21 cellular contexts compared by ENCODE assay signal in the genomic region with DNA sequence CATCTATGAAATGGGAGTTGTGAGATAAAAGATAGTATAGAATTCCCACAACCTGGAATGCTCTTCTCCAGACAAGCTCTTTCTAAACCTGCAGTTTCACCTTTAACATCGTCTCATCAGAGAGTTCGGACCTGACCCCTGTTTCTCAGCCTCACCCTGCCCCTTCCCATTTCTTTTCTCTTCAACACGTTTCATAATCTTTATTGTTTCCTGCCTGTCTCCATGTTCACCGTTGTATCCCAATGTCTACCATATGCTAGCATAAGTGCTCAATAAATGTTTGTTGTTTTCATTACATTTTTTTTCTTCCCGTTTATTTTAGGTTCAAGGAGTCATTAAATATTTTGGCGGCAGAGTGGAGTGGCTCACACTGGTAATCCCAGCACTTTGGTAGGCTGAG. TPM values are rescaled to one million over a fixed set of nuclear protein-coding genes. Genes with fewer than 3 reads are reported as not detected.
DNase-seq lines count a peak whose midpoint lies in the region; ATAC-seq and TF ChIP-seq lines count a peak whose summit lies in the region.
"Had no signal": no experiment of that assay in that cellular context is flagged by ENCODE, and none has a peak within 500 bp of the region (broad histone marks: within the 10 kb centered on the region; RNA-seq: fewer than 3 reads in every experiment).

No MANE protein-coding gene starts in this region.

- no peaks in the 10 kb centered on the region for H3K36me3 ChIP-seq in Caco-2 (ENCODE audit: control insufficient read depth, insufficient read depth, low read length)
- H3K36me3 ChIP-seq: HAP-1 had no signal

- BruUV-seq in Caco-2 (replicated peaks; lab: Mats Ljungman, UMichigan): no TSS peak

- no peaks in the 10 kb centered on the region for H3K79me2 ChIP-seq in H9 (ENCODE audit: insufficient read depth, low read length)

- H3K27ac Mint-ChIP-seq in Caco-2 (ENCODE audit: unreplicated experiment) (peak overlapping the region; percentile 14), H9 (peak overlapping the region in 2 of 3 experiments; percentile 2 to 73; a peak in 3 of 7 replicates), nephron (peak overlapping the region in 2 of 3 experiments; percentile 0 to 19)
- no peak overlapping the region for H3K27ac Mint-ChIP-seq in activated naive CD8-positive, alpha-beta T cell treated with anti-CD3 and anti-CD28 coated beads, Interleukin-2, amount 50 U/mL, for 24 hours
- H3K27ac Mint-ChIP-seq: B cell had no signal

- no peaks in the 10 kb centered on the region for H3K23me2 ChIP-seq in H9 (ENCODE audit: insufficient read length, low read depth, low read length, poor library complexity, severe bottlenecking)

- H3K27me3 ChIP-seq in Caco-2 (replicated peaks; ENCODE audit: control insufficient read depth, insufficient read depth, low read length) (no peaks in the 10 kb centered on the region), H9 (ENCODE audit: insufficient read depth, low read length) (no peaks in the 10 kb centered on the region)

- H3K4me1 ChIP-seq in Caco-2: peaks cover 30% of the 10 kb centered on the region
- H3K4me1 ChIP-seq in H9 (ENCODE audit: insufficient read depth, low read length): no peaks in the 10 kb centered on the region; the same call in 1 of the 2 replicates

- no peak for DNase-seq in Caco-2
- no peak for DNase-seq in H9
- DNase-seq in DMS114 treated with DMSO at 0.1 percent for 48 hours (lab: John Stamatoyannopoulos, UW; ENCODE audit: unreplicated experiment): no peak
- DNase-seq in activated naive CD8-positive, alpha-beta T cell treated with anti-CD3 and anti-CD28 coated beads, Interleukin-2, amount 50 U/mL, for 24 hours: no peak
- DNase-seq: DND-41, NCI-H1092 treated with DMSO at 0.1 percent for 48 hours, NCI-H1436 treated with DMSO at 0.1 percent for 48 hours, NCI-H2029 treated with DMSO at 0.1 percent for 48 hours, NCI-H226, NCI-H510A treated with DMSO at 0.1 percent for 48 hours, NCI-H748 treated with DMSO at 0.1 percent for 48 hours, SHP77 treated with DMSO at 0.1 percent for 48 hours had no signal

- no peaks in the 10 kb centered on the region for H3K79me1 ChIP-seq in H9 (ENCODE audit: insufficient read depth, low read depth, low read length, poor library complexity, severe bottlenecking)

- H3K27me3 Mint-ChIP-seq in Caco-2 (ENCODE audit: insufficient read depth, unreplicated experiment): no peaks in the 10 kb centered on the region
- no peaks in the 10 kb centered on the region for H3K27me3 Mint-ChIP-seq in H9 (ENCODE audit: low read depth)
- no peaks in the 10 kb centered on the region for H3K27me3 Mint-ChIP-seq in nephron (ENCODE audit: low read depth)
- H3K27me3 Mint-ChIP-seq in activated naive CD8-positive, alpha-beta T cell treated with anti-CD3 and anti-CD28 coated beads, Interleukin-2, amount 50 U/mL, for 24 hours: no peaks in the 10 kb centered on the region

- H3T11ph ChIP-seq in H9 (ENCODE audit: low read length): no peak overlapping the region

- H4K91ac ChIP-seq in H9 (ENCODE audit: insufficient read length, low read depth, low read length): no peak overlapping the region

- no peak overlapping the region for H2AFZ ChIP-seq in H9 (ENCODE audit: low read length)

- no peak overlapping the region for H3K4me2 ChIP-seq in H9 (ENCODE audit: insufficient read depth, insufficient read length, low read length)
- H3K4me2 ChIP-seq: KMS-11 had no signal

- H2BK5ac ChIP-seq in H9 (ENCODE audit: insufficient read length, low read length): no peak overlapping the region

- no peak for ATAC-seq in HG03521 (IDR thresholded peaks at IDR 0.05; ENCODE audit: unreplicated experiment)
- no peak for ATAC-seq in activated naive CD8-positive, alpha-beta T cell treated with anti-CD3 and anti-CD28 coated beads, Interleukin-2, amount 50 U/mL, for 24 hours
- ATAC-seq: GM12878 had no signal

- H2AK5ac ChIP-seq in H9 (ENCODE audit: insufficient read length, low read length): no peak overlapping the region

- H3K56ac ChIP-seq in H9 (ENCODE audit: insufficient read length, low read depth, low read length): no peak overlapping the region

- intact Hi-C loops in Caco-2 (cut with micrococcal nuclease; ENCODE audit: unreplicated experiment): no loop called here

- no CpG with 5 or more reads among the region's 6 CpGs for WGBS in H9 (ENCODE audit: extremely low coverage, insufficient read length, low lambda C conversion rate)

- H3K9ac ChIP-seq in H9 (ENCODE audit: extremely low read depth, insufficient read length, low read length): no peak overlapping the region
- H3K9ac ChIP-seq: KMS-11 had no signal

- CTCF ChIA-PET in Caco-2 (lab: Charles Lee): interaction anchor here (1.3 kb wide), 1 partner anchor 43 kb away, joined by 3 read pairs; no protein-coding TSS in a partner anchor

- POLR2A ChIA-PET in Caco-2 (lab: Charles Lee): no interaction called here

- H3K4me1 Mint-ChIP-seq in Caco-2 (ENCODE audit: low read depth, unreplicated experiment) (peaks cover 16% of the 10 kb centered on the region), H9 (peaks cover 28 to 38% of the 10 kb centered on the region in 2 experiments), nephron (peaks cover 8% of the 10 kb centered on the region)
- H3K4me1 Mint-ChIP-seq in activated naive CD8-positive, alpha-beta T cell treated with anti-CD3 and anti-CD28 coated beads, Interleukin-2, amount 50 U/mL, for 24 hours: no peaks in the 10 kb centered on the region
- H3K4me1 Mint-ChIP-seq: B cell had no signal

- H4K5ac ChIP-seq in H9 (ENCODE audit: insufficient read length, low read depth, low read length): no peak overlapping the region

- H3K9me3 Mint-ChIP-seq in Caco-2 (ENCODE audit: unreplicated experiment) (no peaks in the 10 kb centered on the region), H9 (peaks cover 0 to 5% of the 10 kb centered on the region in 2 experiments; a peak in 1 of 5 replicates), nephron (no peaks in the 10 kb centered on the region)
- H3K9me3 Mint-ChIP-seq in activated naive CD8-positive, alpha-beta T cell treated with anti-CD3 and anti-CD28 coated beads, Interleukin-2, amount 50 U/mL, for 24 hours: no peaks in the 10 kb centered on the region
- H3K9me3 Mint-ChIP-seq: CD14-positive monocyte had no signal

- no peak overlapping the region for H2BK20ac ChIP-seq in H9 (ENCODE audit: low read depth, low read length, poor library complexity, severe bottlenecking)

- H3K23ac ChIP-seq in H9 (ENCODE audit: insufficient read length, low read depth, low read length): no peak overlapping the region

- H3K9me3 ChIP-seq in Caco-2 (no peaks in the 10 kb centered on the region), H9 (ENCODE audit: control insufficient read depth, low read depth, low read length) (no peaks in the 10 kb centered on the region)
- H3K9me3 ChIP-seq: HAP-1 had no signal

- H3K14ac ChIP-seq in H9 (ENCODE audit: insufficient read depth, low read length): no peak overlapping the region

- no peak for TF ChIP-seq CTCF in Caco-2 (IDR thresholded peaks at IDR 0.05; ENCODE audit: insufficient read depth in 1 of 2, low read depth in 1 of 2, low read length in 1 of 2, severe bottlenecking in 1 of 2, unreplicated experiment in 1 of 2)
- TF ChIP-seq CTCF in H9 (conservative IDR thresholded peaks at IDR 0.05): no peak
- no peak for TF ChIP-seq CTCF in nephron (IDR thresholded peaks at IDR 0.05; ENCODE audit: unreplicated experiment in 3 of 3)

- H3K4me3 Mint-ChIP-seq in Caco-2 (ENCODE audit: unreplicated experiment): no peak overlapping the region
- H3K4me3 Mint-ChIP-seq in H9: no peak overlapping the region
- H3K4me3 Mint-ChIP-seq in nephron: no peak overlapping the region
- H3K4me3 Mint-ChIP-seq in activated naive CD8-positive, alpha-beta T cell treated with anti-CD3 and anti-CD28 coated beads, Interleukin-2, amount 50 U/mL, for 24 hours: no peak overlapping the region
- H3K4me3 Mint-ChIP-seq: B cell had no signal

- no peak overlapping the region for H3K27ac ChIP-seq in H9 (ENCODE audit: insufficient read length, low read depth, low read length)
- H3K27ac ChIP-seq: KMS-11, RWPE1, SK-N-MC had no signal

- H2BK12ac ChIP-seq in H9 (ENCODE audit: insufficient read length, low read depth, low read length): no peak overlapping the region

- no peak overlapping the region for H3K4ac ChIP-seq in H9 (ENCODE audit: low read depth, low read length)

- H4K8ac ChIP-seq in H9 (replicated peaks; ENCODE audit: insufficient read length, low read depth, low read length): no peak overlapping the region

- H2BK120ac ChIP-seq in H9 (ENCODE audit: low read depth, low read length, poor library complexity, severe bottlenecking): no peak overlapping the region

- H3K36me3 Mint-ChIP-seq in Caco-2 (ENCODE audit: insufficient read depth, unreplicated experiment): peaks cover 12% of the 10 kb centered on the region
- peaks cover 0 to 7% (median 0%) of the 10 kb centered on the region in 3 experiments; a peak in 2 of 7 replicates for H3K36me3 Mint-ChIP-seq in H9 (ENCODE audit: insufficient read depth in 1 of 3, low read depth in 3 of 3)
- H3K36me3 Mint-ChIP-seq in nephron (ENCODE audit: low read depth): no peaks in the 10 kb centered on the region
- no peaks in the 10 kb centered on the region for H3K36me3 Mint-ChIP-seq in activated naive CD8-positive, alpha-beta T cell treated with anti-CD3 and anti-CD28 coated beads, Interleukin-2, amount 50 U/mL, for 24 hours (ENCODE audit: low read depth)
- H3K36me3 Mint-ChIP-seq: CD14-positive monocyte had no signal

- H3K4me3 ChIP-seq in Caco-2 (ENCODE audit: low read depth, low read length): no peak overlapping the region
- H3K4me3 ChIP-seq: GM12878, HAP-1, SK-N-MC had no signal

- no peak overlapping the region for H2BK15ac ChIP-seq in H9 (ENCODE audit: low read depth, low read length)

- no peak overlapping the region for H3K18ac ChIP-seq in H9 (ENCODE audit: insufficient read length, low read depth, low read length)

- no peaks in the 10 kb centered on the region for H4K20me1 ChIP-seq in H9 (ENCODE audit: control insufficient read depth, insufficient read depth, insufficient read length)

RNA-seq across cellular contexts. Expression of a gene that starts 32.4 kb away (rescaled TPM):
- total RNA-seq in Caco-2 (2022): 33.2 and 34.5 TPM in 2 replicates
- 24.6 and 24.7 TPM in 2 replicates for total RNA-seq in H9 (2021)

RNA-seq across cellular contexts. Expression of a gene that starts 37.1 kb away (rescaled TPM):
- total RNA-seq in Caco-2 (2022): 7.3 and 9.0 TPM in 2 replicates
- 13.0 and 13.3 TPM in 2 replicates for total RNA-seq in H9 (2021)

RNA-seq across cellular contexts. Expression of a gene that starts 55.8 kb away (rescaled TPM):
- total RNA-seq in Caco-2 (2022) (126 and 130 TPM in 2 replicates), H9 (2021) (257 and 275 TPM in 2 replicates)

RNA-seq across cellular contexts. Expression of a gene that starts 58.9 kb away (rescaled TPM):
- total RNA-seq in Caco-2 (2022) (67.3 and 69.4 TPM in 2 replicates), H9 (2021) (126 and 132 TPM in 2 replicates)
